ENCODE assay signal across 26 cellular contexts in the genomic region with DNA sequence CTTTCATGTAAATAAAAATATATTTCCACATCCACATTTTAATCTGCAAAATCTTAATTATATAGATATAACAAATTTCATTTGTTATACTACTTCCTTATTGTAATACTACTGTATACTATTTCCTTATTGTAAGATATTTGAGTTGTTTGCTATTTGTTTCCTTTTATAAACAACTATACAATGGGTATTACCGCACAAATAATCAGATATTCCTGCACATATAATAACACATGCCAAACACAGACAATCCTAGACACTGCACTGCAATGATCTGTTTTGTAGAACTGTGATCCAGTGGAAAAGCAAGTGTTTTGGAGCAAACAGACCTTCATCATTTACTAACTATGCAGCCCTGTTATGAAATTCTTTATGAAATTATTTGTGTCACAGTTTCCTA. TPM values are rescaled to one million over a fixed set of nuclear protein-coding genes. Genes with fewer than 3 reads are reported as not detected.
"Had no signal": no experiment of that assay in that cellular context is flagged by ENCODE, and none has a peak within 500 bp of the region (broad histone marks: within the 10 kb centered on the region; RNA-seq: fewer than 3 reads in every experiment).

No MANE protein-coding gene starts in this region.

- ATAC-seq: activated T-cell treated with anti-CD3 and anti-CD28 coated beads, Interleukin-2, amount 50 U/mL, for 72 hours; esophagus mucosa; foreskin keratinocyte; gastrocnemius medialis; heart left ventricle; WTC11 had no signal

- DNase-seq: activated CD4-positive, alpha-beta memory T cell treated with anti-CD3 and anti-CD28 coated beads, Interleukin-2, amount 10 ng/mL, durations not matched to agents 7 days and 5 days; activated CD4-positive, alpha-beta T cell treated with anti-CD3 and anti-CD28 coated beads for 1 hour; activated CD4-positive, alpha-beta T cell treated with anti-CD3 and anti-CD28 coated beads for 4 hours; activated CD4-positive, alpha-beta T cell treated with anti-CD3 and anti-CD28 coated beads, Interleukin-2, amount 10 ng/mL, durations not matched to agents 7 days and 5 days; activated CD4-positive, alpha-beta T cell treated with anti-CD3 and anti-CD28 coated beads, Interleukin-2, amount 50 U/mL, for 4 hours; activated CD8-positive, alpha-beta memory T cell treated with anti-CD3 and anti-CD28 coated beads, Interleukin-2, amount 50 U/mL, for 48 hours; activated gamma-delta T cell; activated naive CD4-positive, alpha-beta T cell treated with anti-CD3 and anti-CD28 coated beads, Interleukin-2, amount 50 U/mL, for 16 hours; activated naive CD4-positive, alpha-beta T cell treated with Interleukin-2 at 50 U/mL for 16 hours; activated T-cell treated with anti-CD3 and anti-CD28 coated beads for 4 hours; activated T-cell treated with anti-CD3 and anti-CD28 coated beads, Interleukin-2, amount 50 U/mL, for 24 hours; activated T-cell treated with anti-CD3 and anti-CD28 coated beads, Interleukin-2, amount 50 U/mL, for 72 hours; amniotic stem cell; anterior cingulate cortex; brain microvascular endothelial cell; dorsolateral prefrontal cortex; effector memory CD4-positive, alpha-beta T cell; endodermal cell; foreskin keratinocyte; gastrocnemius medialis; glutamatergic neuron; heart left ventricle; hypothalamus had no signal

- H3K27ac ChIP-seq: brain microvascular endothelial cell, coronary artery, dorsolateral prefrontal cortex, foreskin keratinocyte, gastrocnemius medialis, heart left ventricle had no signal

RNA-seq across cellular contexts. Expression of a gene that starts 30.5 kb away (rescaled TPM):
- total RNA-seq: activated CD4-positive, alpha-beta memory T cell treated with anti-CD3 and anti-CD28 coated beads, Interleukin-2, amount 10 ng/mL, durations not matched to agents 7 days and 5 days; activated CD4-positive, alpha-beta T cell treated with anti-CD3 and anti-CD28 coated beads, Interleukin-2, amount 10 ng/mL, durations not matched to agents 7 days and 5 days; activated T-cell treated with anti-CD3 and anti-CD28 coated beads, Interleukin-2, amount 50 U/mL, for 72 hours had no signal
